ENCODE assay signal across 8 cellular contexts in genomic region chr21:39385299-39386145, GRCh38. TPM values are rescaled to one million over a fixed set of nuclear protein-coding genes. Genes with fewer than 3 reads are reported as not detected.
DNase-seq lines count a peak whose midpoint lies in the region; ATAC-seq and TF ChIP-seq lines count a peak whose summit lies in the region.

No MANE protein-coding gene starts in this region.

- H3K36me3 ChIP-seq in SJCRH30 = no peaks in the 10 kb centered on the region

- no peaks in the 10 kb centered on the region for H3K9me3 ChIP-seq in SJCRH30 (replicated peaks)

- DNase-seq in AG08395 (ENCODE audit: low spot score) (peak; percentile 89), SJCRH30 (peak; percentile 45 to 46), left cardiac atrium (peak; percentile 87), retinal pigment epithelial cell (ENCODE audit: low read depth) (peak; percentile 35), NCI-H446 treated with DMSO at 0.1 percent for 48 hours (lab: John Stamatoyannopoulos, UW) (no peak)
- peak; percentile 9 for DNase-seq in activated naive CD8-positive, alpha-beta T cell treated with anti-CD3 and anti-CD28 coated beads, Interleukin-2, amount 50 U/mL, for 16 hours (ENCODE audit: low read depth, low spot score)

- intact Hi-C loops in left cardiac atrium (cut with DNase I) = loop anchor here (5.0 to 10.0 kb wide), 3 partner anchors 38 to 71 kb away; partner anchors contain the start of genes BRWD1 (in 1 of the 2) and HMGN1 (in 1 of the 2)

- ATAC-seq in HG02678 (IDR thresholded peaks at IDR 0.05; ENCODE audit: unreplicated experiment) = peak; percentile 42
- ATAC-seq in left cardiac atrium = peak; percentile 81 to 83
- no peak for ATAC-seq in HG02938 (IDR thresholded peaks at IDR 0.05; ENCODE audit: unreplicated experiment)

- H3K4me1 ChIP-seq in SJCRH30 = no peaks in the 10 kb centered on the region

- H3K4me3 ChIP-seq in SJCRH30 (peak overlapping the region; percentile 21), retinal pigment epithelial cell (ENCODE audit: low read length) (peak overlapping the region; percentile 49)

- no peak for TF ChIP-seq CTCF in retinal pigment epithelial cell (conservative IDR thresholded peaks at IDR 0.05; ENCODE audit: low read depth, low read length)

- no peak overlapping the region; the same call in 1 of the 2 replicates for H3K27ac ChIP-seq in SJCRH30

- H3K27me3 ChIP-seq in SJCRH30 = no peaks in the 10 kb centered on the region

RNA-seq across cellular contexts. Expression of gene HMGN1, which starts 36.6 kb away (rescaled TPM):
- 448 and 469 TPM in 2 replicates for total RNA-seq in SJCRH30 (2014; rRNA removed; shearing (Covaris generic))
- 10 to 100 TPM; 73.2 to 78.2 TPM for total RNA-seq in left cardiac atrium
